In genomic region chr4:23614284-23614892, GRCh38 we compare ENCODE assay signal across 8 cellular contexts.
DNase-seq lines count a peak whose midpoint lies in the region; ATAC-seq, FAIRE-seq and TF ChIP-seq lines count a peak whose summit lies in the region.

No MANE protein-coding gene starts in this region.

- H3K27ac Mint-ChIP-seq in CD8-positive, alpha-beta T cell = no peak overlapping the region

- DNase-seq in Daoy (ENCODE audit: low read depth) = peak; percentile 61
- peak; percentile 34 for DNase-seq in RPMI8226
- no peak for DNase-seq in NCI-H187 treated with DMSO at 0.1 percent for 48 hours (lab: John Stamatoyannopoulos, UW)
- no peak for DNase-seq in omental fat pad (ENCODE audit: low spot score)
- DNase-seq in CD8-positive, alpha-beta T cell = no peak

- H3K27me3 ChIP-seq in CD8-positive, alpha-beta T cell (ENCODE audit: insufficient read depth, low read length) = no peaks in the 10 kb centered on the region

- H3K4me1 ChIP-seq in CD8-positive, alpha-beta T cell (ENCODE audit: insufficient read depth, low read length) = no peaks in the 10 kb centered on the region

- intact Hi-C loops in CD8-positive, alpha-beta T cell (cut with DNase I, micrococcal nuclease) = no loop called here

- no peak for TF ChIP-seq CTCF in omental fat pad (IDR thresholded peaks at IDR 0.05)
- no peak for TF ChIP-seq CTCF in CD8-positive, alpha-beta T cell (IDR thresholded peaks at IDR 0.05)

- no peaks in the 10 kb centered on the region for H3K9me3 Mint-ChIP-seq in CD8-positive, alpha-beta T cell

- FAIRE-seq in islet of Langerhans (lab: Jason Lieb, UNC) = peak; percentile 36

- no peaks in the 10 kb centered on the region for H3K4me1 Mint-ChIP-seq in CD8-positive, alpha-beta T cell (ENCODE audit: low read depth)

- ATAC-seq in HG03066 (IDR thresholded peaks at IDR 0.05; ENCODE audit: low read depth, unreplicated experiment) (peak; percentile 80), omental fat pad (ENCODE audit: low FRiP score) (no peak), GM21423 (IDR thresholded peaks at IDR 0.05; ENCODE audit: unreplicated experiment) (no peak)
- ATAC-seq in CD8-positive, alpha-beta T cell = no peak

- CTCF ChIA-PET in CD8-positive, alpha-beta T cell (lab: Charles Lee) = interaction anchor here (1.2 kb wide), 1 partner anchor 10 kb away, joined by 3 read pairs; no protein-coding TSS in a partner anchor

- H3K36me3 Mint-ChIP-seq in CD8-positive, alpha-beta T cell = no peaks in the 10 kb centered on the region

- H3K4me3 ChIP-seq in CD8-positive, alpha-beta T cell (ENCODE audit: low read depth, low read length) = no peak overlapping the region

- H3K27me3 Mint-ChIP-seq in CD8-positive, alpha-beta T cell (ENCODE audit: low read depth) = no peaks in the 10 kb centered on the region

- POLR2A ChIA-PET in CD8-positive, alpha-beta T cell (lab: Charles Lee) = no interaction called here

- H3K27ac ChIP-seq in CD8-positive, alpha-beta T cell (ENCODE audit: low read depth, low read length) = no peak overlapping the region

- no peaks in the 10 kb centered on the region for H3K9me3 ChIP-seq in CD8-positive, alpha-beta T cell (ENCODE audit: low read length)

- H3K4me3 Mint-ChIP-seq in CD8-positive, alpha-beta T cell = no peak overlapping the region

- no peaks in the 10 kb centered on the region for H3K36me3 ChIP-seq in CD8-positive, alpha-beta T cell (ENCODE audit: insufficient read depth, low read length)

Comparison
In these comparisons a context has a peak if more than half of its experiments do, and no peak if none do; other contexts are left out.
1. DNase-seq: peak in Daoy (single experiment) and RPMI8226 (single experiment); none in NCI-H187 treated with DMSO at 0.1 percent for 48 hours (single experiment), omental fat pad (single experiment) and CD8-positive, alpha-beta T cell (0 of 7).